ENCODE assay signal across 1 cellular context in genomic region chr16:66872927-66873684, GRCh38.
TF ChIP-seq lines count a peak whose summit lies in the region.

No MANE protein-coding gene starts in this region.

TF ChIP-seq in HepG2, 621 proteins besides CTCF, POLR2A, EP300 and RAD21 (continued from another document and continues in another):
- TF ChIP-seq ZNF281 (CRISPR knock-in tag; IDR thresholded peaks at IDR 0.05; ENCODE audit: borderline replicate concordance) = no peak
- TF ChIP-seq ZNF672 (CRISPR knock-in tag; IDR thresholded peaks at IDR 0.05) = no peak
- no peak for TF ChIP-seq ZNF274 (CRISPR knock-in tag; IDR thresholded peaks at IDR 0.05)
- peak; percentile 78 for TF ChIP-seq CBFB (CRISPR knock-in tag; IDR thresholded peaks at IDR 0.05)
- peak; percentile 46; the same call in 1 of the 2 replicates for TF ChIP-seq ARHGAP35 (CRISPR knock-in tag; IDR thresholded peaks at IDR 0.05; ENCODE audit: borderline replicate concordance)
- peak; percentile 91; the same call in 1 of the 2 replicates for TF ChIP-seq MYC (CRISPR knock-in tag; IDR thresholded peaks at IDR 0.05; ENCODE audit: borderline replicate concordance)
- no peak for TF ChIP-seq ZNF879 (CRISPR knock-in tag; IDR thresholded peaks at IDR 0.05)
- no peak for TF ChIP-seq NFE2L1 (CRISPR knock-in tag; IDR thresholded peaks at IDR 0.05; ENCODE audit: borderline replicate concordance)
- TF ChIP-seq GPN1 (CRISPR knock-in tag; IDR thresholded peaks at IDR 0.05; ENCODE audit: borderline replicate concordance) = no peak
- no peak for TF ChIP-seq ZNF646 (CRISPR knock-in tag; IDR thresholded peaks at IDR 0.05)
- no peak for TF ChIP-seq DMTF1 (CRISPR knock-in tag; IDR thresholded peaks at IDR 0.05)
- TF ChIP-seq KAT7 (CRISPR knock-in tag; IDR thresholded peaks at IDR 0.05; ENCODE audit: borderline replicate concordance) = 0 out of 2 replicates have a peak, but pooled peaks have one; percentile 69
- TF ChIP-seq ZNF430 (CRISPR knock-in tag; IDR thresholded peaks at IDR 0.05) = peak; percentile 81; the same call in 1 of the 2 replicates
- TF ChIP-seq MIXL1 (CRISPR knock-in tag; IDR thresholded peaks at IDR 0.05) = peak; percentile 65; the same call in 1 of the 2 replicates
- peak; percentile 61; the same call in 1 of the 2 replicates for TF ChIP-seq FOSL2 (CRISPR knock-in tag; IDR thresholded peaks at IDR 0.05)
- no peak for TF ChIP-seq ZBTB39 (CRISPR knock-in tag; IDR thresholded peaks at IDR 0.05)
- TF ChIP-seq ZNF235 (CRISPR knock-in tag; IDR thresholded peaks at IDR 0.05; ENCODE audit: borderline replicate concordance) = no peak
- TF ChIP-seq ARNT (IDR thresholded peaks at IDR 0.05) = no peak
- TF ChIP-seq ZNF678 (CRISPR knock-in tag; IDR thresholded peaks at IDR 0.05) = no peak
- TF ChIP-seq KDM3A (CRISPR knock-in tag; IDR thresholded peaks at IDR 0.05; ENCODE audit: low read depth) = peak; percentile 88; the same call in 1 of the 2 replicates
- TF ChIP-seq THAP11 (CRISPR knock-in tag; IDR thresholded peaks at IDR 0.05) = peak; percentile 56
- TF ChIP-seq RARG (CRISPR knock-in tag; IDR thresholded peaks at IDR 0.05; ENCODE audit: low read depth) = no peak
- no peak for TF ChIP-seq ZNF503 (CRISPR knock-in tag; IDR thresholded peaks at IDR 0.05)
- no peak for TF ChIP-seq LBX2 (CRISPR knock-in tag; IDR thresholded peaks at IDR 0.05; ENCODE audit: borderline replicate concordance)
- peak; percentile 84; the same call in 1 of the 2 replicates for TF ChIP-seq ZNF691 (CRISPR knock-in tag; IDR thresholded peaks at IDR 0.05; ENCODE audit: borderline replicate concordance, low read depth)
- TF ChIP-seq GMEB1 (CRISPR knock-in tag; IDR thresholded peaks at IDR 0.05; ENCODE audit: borderline replicate concordance) = no peak; the same call in 1 of the 2 replicates
- TF ChIP-seq ZNF607 (CRISPR knock-in tag; IDR thresholded peaks at IDR 0.05; ENCODE audit: borderline replicate concordance) = no peak
- TF ChIP-seq ATRX (CRISPR knock-in tag; IDR thresholded peaks at IDR 0.05; ENCODE audit: borderline replicate concordance) = no peak
- peak; percentile 63; the same call in 1 of the 2 replicates for TF ChIP-seq ZNF512 (CRISPR knock-in tag; IDR thresholded peaks at IDR 0.05)
- peak; percentile 64; the same call in 1 of the 2 replicates for TF ChIP-seq ISL2 (CRISPR knock-in tag; IDR thresholded peaks at IDR 0.05)
- no peak for TF ChIP-seq ZNF782 (CRISPR knock-in tag; IDR thresholded peaks at IDR 0.05; ENCODE audit: borderline replicate concordance)
- no peak for TF ChIP-seq NR2F2 (IDR thresholded peaks at IDR 0.05; ENCODE audit: borderline replicate concordance, low read depth)
- peak; percentile 86 for TF ChIP-seq REPIN1 (CRISPR knock-in tag; IDR thresholded peaks at IDR 0.05; ENCODE audit: borderline replicate concordance, low read depth)
- no peak for TF ChIP-seq MAZ (IDR thresholded peaks at IDR 0.05; ENCODE audit: borderline replicate concordance, low read depth, low read length)
- peak; percentile 77; the same call in 1 of the 2 replicates for TF ChIP-seq MAZ (CRISPR knock-in tag; IDR thresholded peaks at IDR 0.05; ENCODE audit: low read depth)
